19 cellular contexts compared by ENCODE assay signal in genomic region chr1:99672500-99673213, GRCh38. TPM values are rescaled to one million over a fixed set of nuclear protein-coding genes. Genes with fewer than 3 reads are reported as not detected.
DNase-seq lines count a peak whose midpoint lies in the region; ATAC-seq and TF ChIP-seq lines count a peak whose summit lies in the region.
"Had no signal": no experiment of that assay in that cellular context is flagged by ENCODE, and none has a peak within 500 bp of the region (broad histone marks: within the 10 kb centered on the region; RNA-seq: fewer than 3 reads in every experiment).

No MANE protein-coding gene starts in this region.

- no peak overlapping the region for H3K27ac Mint-ChIP-seq in naive thymus-derived CD4-positive, alpha-beta T cell
- H3K27ac Mint-ChIP-seq: activated CD8-positive, alpha-beta memory T cell treated with anti-CD3 and anti-CD28 coated beads, Interleukin-2, amount 10 ng/mL, durations not matched to agents 7 days and 5 days; CD8-positive, alpha-beta T cell had no signal

- no peak for TF ChIP-seq POLR2A in uterus (IDR thresholded peaks at IDR 0.05)

- peaks cover 0 to 4% of the 10 kb centered on the region in 2 donors for H3K4me1 ChIP-seq in uterus
- no peaks in the 10 kb centered on the region for H3K4me1 ChIP-seq in naive thymus-derived CD4-positive, alpha-beta T cell (ENCODE audit: control insufficient read depth in 2 of 2, insufficient read depth in 2 of 2, low read length in 2 of 2)

- ATAC-seq in HG03095 (IDR thresholded peaks at IDR 0.05; ENCODE audit: unreplicated experiment): no peak
- ATAC-seq in naive thymus-derived CD4-positive, alpha-beta T cell: no peak
- ATAC-seq: activated CD8-positive, alpha-beta memory T cell treated with anti-CD3 and anti-CD28 coated beads, Interleukin-2, amount 10 ng/mL, durations not matched to agents 7 days and 5 days; CD8-positive, alpha-beta T cell had no signal

- peaks cover 15 to 35% (median 26%) of the 10 kb centered on the region in 5 donors for H3K27me3 Mint-ChIP-seq in naive thymus-derived CD4-positive, alpha-beta T cell

- H3K27ac ChIP-seq in uterus: peak overlapping the region; percentile 33 to 35
- no peak overlapping the region for H3K27ac ChIP-seq in naive thymus-derived CD4-positive, alpha-beta T cell (ENCODE audit: low read depth, low read length)
- H3K27ac ChIP-seq: cardiac muscle cell, epithelial cell of prostate had no signal

- H3K4me1 Mint-ChIP-seq in naive thymus-derived CD4-positive, alpha-beta T cell: no peaks in the 10 kb centered on the region
- H3K4me1 Mint-ChIP-seq: activated CD8-positive, alpha-beta memory T cell treated with anti-CD3 and anti-CD28 coated beads, Interleukin-2, amount 10 ng/mL, durations not matched to agents 7 days and 5 days had no signal

- H3K4me3 Mint-ChIP-seq in naive thymus-derived CD4-positive, alpha-beta T cell: no peak overlapping the region
- H3K4me3 Mint-ChIP-seq: activated CD8-positive, alpha-beta memory T cell treated with anti-CD3 and anti-CD28 coated beads, Interleukin-2, amount 10 ng/mL, durations not matched to agents 7 days and 5 days; CD8-positive, alpha-beta T cell had no signal

- H3K9me3 ChIP-seq in uterus: no peaks in the 10 kb centered on the region
- H3K9me3 ChIP-seq in naive thymus-derived CD4-positive, alpha-beta T cell (ENCODE audit: control insufficient read depth in 2 of 3, low read length in 3 of 3): no peaks in the 10 kb centered on the region

- no peaks in the 10 kb centered on the region for H3K36me3 Mint-ChIP-seq in naive thymus-derived CD4-positive, alpha-beta T cell
- H3K36me3 Mint-ChIP-seq: activated CD8-positive, alpha-beta memory T cell treated with anti-CD3 and anti-CD28 coated beads, Interleukin-2, amount 10 ng/mL, durations not matched to agents 7 days and 5 days; CD8-positive, alpha-beta T cell had no signal

- POLR2A ChIA-PET in naive thymus-derived CD4-positive, alpha-beta T cell (lab: Charles Lee): no interaction called here

- CTCF ChIA-PET in naive thymus-derived CD4-positive, alpha-beta T cell (lab: Charles Lee): no interaction called here

- intact Hi-C loops in uterus (cut with DNase I; ENCODE audit: low total_unique reads): no loop called here
- intact Hi-C loops in naive thymus-derived CD4-positive, alpha-beta T cell (cut with micrococcal nuclease): no loop called here

- no peaks in the 10 kb centered on the region for H3K27me3 ChIP-seq in uterus
- no peaks in the 10 kb centered on the region for H3K27me3 ChIP-seq in naive thymus-derived CD4-positive, alpha-beta T cell (ENCODE audit: control insufficient read depth in 2 of 2, insufficient read depth in 2 of 2, low read length in 2 of 2)
- H3K27me3 ChIP-seq: cardiac muscle cell had no signal

- DNase-seq in NCI-H82 (lab: John Stamatoyannopoulos, UW) (peak; percentile 46), NCI-H82 treated with DMSO at 0.1 percent for 48 hours (lab: John Stamatoyannopoulos, UW; ENCODE audit: unreplicated experiment) (no peak), fibroblast of peridontal ligament (ENCODE audit: extremely low read depth) (peak; percentile 52), myocyte (ENCODE audit: low read depth) (peak; percentile 84), uterus (no peak)
- DNase-seq in naive thymus-derived CD4-positive, alpha-beta T cell: no peak
- DNase-seq in stimulated activated CD4-positive, alpha-beta T cell treated with anti-CD3 and anti-CD28 coated beads, Interleukin-12 subunit alpha, Interleukin-12 subunit beta, amount 100 ng/mL, for 4 hours: no peak
- DNase-seq: 8988T; activated CD8-positive, alpha-beta memory T cell treated with anti-CD3 and anti-CD28 coated beads, Interleukin-2, amount 10 ng/mL, durations not matched to agents 7 days and 5 days; activated naive CD4-positive, alpha-beta T cell treated with Interleukin-2 at 50 U/mL for 16 hours; CD8-positive, alpha-beta T cell; NCI-H1092; NCI-H345; posterior cingulate gyrus; stimulated activated CD4-positive, alpha-beta T cell treated with anti-CD3 and anti-CD28 coated beads, Interleukin-4, amount 100 ng/mL, for 1 hour had no signal

- no peak for TF ChIP-seq CTCF in uterus (IDR thresholded peaks at IDR 0.05)

- no peaks in the 10 kb centered on the region for H3K9me3 Mint-ChIP-seq in naive thymus-derived CD4-positive, alpha-beta T cell
- H3K9me3 Mint-ChIP-seq: CD8-positive, alpha-beta T cell had no signal

- H3K4me3 ChIP-seq in uterus: no peak overlapping the region
- no peak overlapping the region for H3K4me3 ChIP-seq in naive thymus-derived CD4-positive, alpha-beta T cell (ENCODE audit: low read length)
- H3K4me3 ChIP-seq: cardiac muscle cell had no signal

- no peaks in the 10 kb centered on the region for H3K36me3 ChIP-seq in uterus
- no peaks in the 10 kb centered on the region for H3K36me3 ChIP-seq in naive thymus-derived CD4-positive, alpha-beta T cell (ENCODE audit: control insufficient read depth in 2 of 3, insufficient read depth in 3 of 3, low read length in 3 of 3)
- H3K36me3 ChIP-seq: cardiac muscle cell had no signal

RNA-seq across cellular contexts. Expression of gene PALMD, which starts 26.7 kb away (rescaled TPM):
- 106 and 140 TPM in 2 replicates for total RNA-seq in myocyte
- polyA plus RNA-seq in myocyte (2012): 17.5 TPM
- 10 to 100 TPM; 17.8 to 64.3 (median 40.6) TPM for total RNA-seq in uterus
- not detected for total RNA-seq in naive thymus-derived CD4-positive, alpha-beta T cell
- polyA plus RNA-seq in naive thymus-derived CD4-positive, alpha-beta T cell: not detected
- total RNA-seq: activated CD8-positive, alpha-beta memory T cell treated with anti-CD3 and anti-CD28 coated beads, Interleukin-2, amount 10 ng/mL, durations not matched to agents 7 days and 5 days; CD8-positive, alpha-beta T cell; OCI-LY7 had no signal

Comparison
In these comparisons a context has a peak if more than half of its experiments do, and no peak if none do; other contexts are left out.
1. DNase-seq: peak in NCI-H82 (single experiment), fibroblast of peridontal ligament (single experiment) and myocyte (single experiment); none in NCI-H82 treated with DMSO at 0.1 percent for 48 hours (single experiment), uterus (0 of 2), naive thymus-derived CD4-positive, alpha-beta T cell (0 of 9) and stimulated activated CD4-positive, alpha-beta T cell treated with anti-CD3 and anti-CD28 coated beads, Interleukin-12 subunit alpha, Interleukin-12 subunit beta, amount 100 ng/mL, for 4 hours (single experiment).
2. RNA of gene PALMD, which starts 26.7 kb away (total RNA-seq): 106 to 140 TPM in myocyte and 17.8 to 64.3 TPM in uterus; not detected in naive thymus-derived CD4-positive, alpha-beta T cell; every median in the first group is over 10 times any median in the second.